Comparison of ENCODE assay signal across 15 cellular contexts in genomic region chr2:166357068-166357949, GRCh38. TPM values are rescaled to one million over a fixed set of nuclear protein-coding genes. Genes with fewer than 3 reads are reported as not detected.
"Had no signal": no experiment of that assay in that cellular context is flagged by ENCODE, and none has a peak within 500 bp of the region (broad histone marks: within the 10 kb centered on the region; RNA-seq: fewer than 3 reads in every experiment).

No MANE protein-coding gene starts in this region.

- H3K9me3 ChIP-seq: heart left ventricle, right atrium auricular region had no signal

- ATAC-seq: heart left ventricle; left lobe of liver; naive thymus-derived CD8-positive, alpha-beta T cell had no signal

- H3K4me3 ChIP-seq: dorsolateral prefrontal cortex, heart left ventricle, right atrium auricular region had no signal

- H3K27me3 ChIP-seq: dorsolateral prefrontal cortex, heart left ventricle, right atrium auricular region had no signal

- H3K4me1 ChIP-seq: heart left ventricle, right atrium auricular region had no signal

- H3K27ac ChIP-seq: dorsolateral prefrontal cortex, heart left ventricle, right atrium auricular region had no signal

- DNase-seq: cortex of kidney; dorsolateral prefrontal cortex; effector CD8-positive, alpha-beta T cell; heart left ventricle; hippocampal formation; islet precursor cell; mammary epithelial cell; naive thymus-derived CD8-positive, alpha-beta T cell; posterior cingulate gyrus; small intestine; stimulated activated CD4-positive, alpha-beta T cell treated with anti-CD3 and anti-CD28 coated beads, Interleukin-12 subunit alpha, Interleukin-12 subunit beta, amount 100 ng/mL, for 4 hours; stimulated activated naive CD4-positive, alpha-beta T cell treated with Interleukin-2 at 50 U/mL for 16 hours; trophoblast cell had no signal

- H3K36me3 ChIP-seq: heart left ventricle, right atrium auricular region had no signal

RNA-seq across cellular contexts. Expression of gene SCN9A, which starts 18.4 kb away (rescaled TPM):
- total RNA-seq: naive thymus-derived CD8-positive, alpha-beta T cell had no signal
